ENCODE assay signal across 31 cellular contexts in genomic region chr2:166867874-166868514, GRCh38. TPM values are rescaled to one million over a fixed set of nuclear protein-coding genes. Genes with fewer than 3 reads are reported as not detected.
"Had no signal": no experiment of that assay in that cellular context is flagged by ENCODE, and none has a peak within 500 bp of the region (broad histone marks: within the 10 kb centered on the region; RNA-seq: fewer than 3 reads in every experiment).

No MANE protein-coding gene starts in this region.

- H3K4me3 ChIP-seq: breast epithelium, SJCRH30 had no signal

- H3K27ac Mint-ChIP-seq: activated CD8-positive, alpha-beta T cell treated with anti-CD3 and anti-CD28 coated beads for 36 hours; activated naive CD4-positive, alpha-beta T cell treated with anti-CD3 and anti-CD28 coated beads, Interleukin-2, amount 50 U/mL, for 24 hours; activated T-cell treated with anti-CD3 and anti-CD28 coated beads, Interleukin-2, amount 50 U/mL, for 72 hours; activated T-helper 2 cell treated with anti-CD3 and anti-CD28 coated beads, Interferon-gamma antibody, Interleukin-2, Interleukin-4, amounts not matched to agents 10 μg/mL and 5 μg/mL and 100 μg/mL, durations not matched to agents 14 hours and 24 hours and 36 hours had no signal

- ATAC-seq: activated CD4-positive, CD25-positive, alpha-beta regulatory T cell treated with anti-CD3 and anti-CD28 coated beads, Interleukin-2, amount 50 U/mL, for 24 hours; activated CD8-positive, alpha-beta T cell treated with anti-CD3 and anti-CD28 coated beads for 36 hours; activated T-cell treated with anti-CD3 and anti-CD28 coated beads, Interleukin-2, amount 50 U/mL, for 72 hours; Panc1 had no signal

- H3K27me3 Mint-ChIP-seq: activated CD8-positive, alpha-beta T cell treated with anti-CD3 and anti-CD28 coated beads for 36 hours; activated naive CD4-positive, alpha-beta T cell treated with anti-CD3 and anti-CD28 coated beads, Interleukin-2, amount 50 U/mL, for 24 hours had no signal

- H3K27me3 ChIP-seq: breast epithelium, SJCRH30 had no signal

- H3K4me2 ChIP-seq: SK-N-SH had no signal

- H3K9ac ChIP-seq: SK-N-SH had no signal

- H3K27ac ChIP-seq: breast epithelium, SJCRH30, VCaP had no signal

- H3K36me3 Mint-ChIP-seq: activated naive CD4-positive, alpha-beta T cell treated with anti-CD3 and anti-CD28 coated beads, Interleukin-2, amount 50 U/mL, for 24 hours had no signal

- H3K36me3 ChIP-seq: breast epithelium, SJCRH30 had no signal

- DNase-seq: activated CD4-positive, alpha-beta T cell treated with anti-CD3 and anti-CD28 coated beads for 4 hours; activated CD8-positive, alpha-beta memory T cell treated with anti-CD3 and anti-CD28 coated beads, Interleukin-2, amount 50 U/mL, for 4 hours; activated CD8-positive, alpha-beta T cell treated with anti-CD3 and anti-CD28 coated beads for 36 hours; activated gamma-delta T cell treated with Interleukin-2 at 50 U/mL for 16 hours; activated T-cell treated with anti-CD3 and anti-CD28 coated beads, Interleukin-2, amount 50 U/mL, for 72 hours; aorta; caudate nucleus; MV-4-11; NCI-H1092 treated with DMSO at 0.1 percent for 48 hours; NCI-H1417 treated with DMSO at 0.1 percent for 48 hours; NCI-H1694; NCI-H2029; NCI-H446; NCI-H524; NCI-H774; NK-92 treated with Interleukin-12 subunit alpha and Interleukin-12 subunit beta, amount 100 ng/mL, for 24 hours; OCI-M1; Right ventricle myocardium superior; RPMI8226; SJCRH30; SK-N-SH; T-helper 1 cell had no signal

- H3K4me3 Mint-ChIP-seq: activated CD8-positive, alpha-beta T cell treated with anti-CD3 and anti-CD28 coated beads for 36 hours; activated naive CD4-positive, alpha-beta T cell treated with anti-CD3 and anti-CD28 coated beads, Interleukin-2, amount 50 U/mL, for 24 hours; activated T-cell treated with anti-CD3 and anti-CD28 coated beads, Interleukin-2, amount 50 U/mL, for 72 hours had no signal

- H3K9me2 ChIP-seq: SK-N-SH had no signal

- H3K4me1 Mint-ChIP-seq: activated naive CD4-positive, alpha-beta T cell treated with anti-CD3 and anti-CD28 coated beads, Interleukin-2, amount 50 U/mL, for 24 hours had no signal

- H3K9me3 Mint-ChIP-seq: activated naive CD4-positive, alpha-beta T cell treated with anti-CD3 and anti-CD28 coated beads, Interleukin-2, amount 50 U/mL, for 24 hours; activated T-cell treated with anti-CD3 and anti-CD28 coated beads, Interleukin-2, amount 50 U/mL, for 72 hours; activated T-helper 2 cell treated with anti-CD3 and anti-CD28 coated beads, Interferon-gamma antibody, Interleukin-2, Interleukin-4, amounts not matched to agents 10 μg/mL and 5 μg/mL and 100 μg/mL, durations not matched to agents 14 hours and 24 hours and 36 hours had no signal

- H3K9me3 ChIP-seq: breast epithelium, SJCRH30, SK-N-SH had no signal

- H3K4me1 ChIP-seq: breast epithelium, SJCRH30 had no signal

RNA-seq across cellular contexts. Expression of gene XIRP2, which starts 20.3 kb away (rescaled TPM):
- total RNA-seq: activated CD8-positive, alpha-beta T cell treated with anti-CD3 and anti-CD28 coated beads for 36 hours; activated T-cell treated with anti-CD3 and anti-CD28 coated beads, Interleukin-2, amount 50 U/mL, for 72 hours; activated T-helper 2 cell treated with anti-CD3 and anti-CD28 coated beads, Interferon-gamma antibody, Interleukin-2, Interleukin-4, amounts not matched to agents 10 μg/mL and 5 μg/mL and 100 μg/mL, durations not matched to agents 14 hours and 24 hours and 36 hours; breast epithelium; chondrocyte; MCF 10A; T-helper 2 cell treated with Interferon-gamma antibody and Interleukin-4, amounts not matched to agents 100 ng/mL and 5 ng/mL, for 36 hours had no signal
